ENCODE assay signal across 16 cellular contexts in the genomic region with DNA sequence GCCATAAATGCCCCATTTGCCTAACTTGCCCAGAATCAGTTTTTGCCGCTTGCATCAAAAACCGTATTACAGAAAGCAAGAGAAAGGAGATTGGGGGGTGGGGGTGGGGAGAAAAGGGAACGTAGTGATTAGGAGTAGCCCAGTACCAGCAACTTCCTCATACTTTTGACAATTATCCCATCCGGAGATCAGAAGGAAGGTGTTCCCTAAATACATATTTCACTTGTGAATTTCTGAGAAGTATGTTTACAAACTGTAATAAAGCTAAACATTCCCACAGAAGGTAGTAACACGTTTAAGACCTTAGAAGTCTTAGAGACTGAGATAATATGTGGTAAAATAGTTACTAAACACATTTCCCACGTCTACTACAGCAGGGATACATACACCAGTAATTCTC. TPM values are rescaled to one million over a fixed set of nuclear protein-coding genes. Genes with fewer than 3 reads are reported as not detected.
A peak's percentile ranks its signal among the peaks of the same experiment; 100 is the strongest.
DNase-seq lines count a peak whose midpoint lies in the region; ATAC-seq, FAIRE-seq and TF ChIP-seq lines count a peak whose summit lies in the region.
"Had no signal": no experiment of that assay in that cellular context is flagged by ENCODE, and none has a peak within 500 bp of the region (broad histone marks: within the 10 kb centered on the region; RNA-seq: fewer than 3 reads in every experiment).

No MANE protein-coding gene starts in this region.

- H3K36me3 ChIP-seq in RWPE2 (ENCODE audit: low read depth) (peaks cover 57% of the 10 kb centered on the region), mucosa of rectum (ENCODE audit: control insufficient read depth in 2 of 2, insufficient read depth in 2 of 2, low read length in 2 of 2) (peaks cover 5 to 17% of the 10 kb centered on the region in 2 donors), smooth muscle cell (ENCODE audit: low read depth) (no peaks in the 10 kb centered on the region), HepG2 (replicated peaks in 1 of 2; ENCODE audit: control insufficient read depth in 1 of 2, insufficient read depth in 2 of 2, low read length in 2 of 2) (peaks cover 6 to 36% of the 10 kb centered on the region in 2 experiments; a peak in 4 of 5 replicates)
- H3K36me3 ChIP-seq: HAP-1 had no signal

- H3K27me3 ChIP-seq in RWPE2 (ENCODE audit: insufficient read depth, poor library complexity, severe bottlenecking) (no peaks in the 10 kb centered on the region), mucosa of rectum (ENCODE audit: control insufficient read depth in 2 of 2, insufficient read depth in 2 of 2, low read length in 2 of 2) (no peaks in the 10 kb centered on the region), smooth muscle cell (ENCODE audit: low read depth) (no peaks in the 10 kb centered on the region), HepG2 (ENCODE audit: control insufficient read depth in 1 of 2, insufficient read depth in 2 of 2, low read length in 2 of 2) (no peaks in the 10 kb centered on the region)

- H3F3A ChIP-seq in smooth muscle cell (ENCODE audit: low read depth), result no peaks in the 10 kb centered on the region

- H3K27ac Mint-ChIP-seq in Calu3 (ENCODE audit: unreplicated experiment), result peak overlapping the region; percentile 84

- no peak overlapping the region for H2AFZ ChIP-seq in smooth muscle cell (ENCODE audit: low read depth)
- no peak overlapping the region for H2AFZ ChIP-seq in HepG2 (ENCODE audit: low read length)

- CTCF ChIA-PET in Calu3 (lab: Charles Lee) (interaction anchor here (0.9 to 3.0 kb wide), 3 partner anchors 10 to 62 kb away, joined by 3 to 13 read pairs (median 4); no protein-coding TSS in a partner anchor), HepG2 (lab: Yijun Ruan, JAX; ENCODE audit: low intra/inter-chr PET ratio, low total read pairs) (no interaction called here)

- H3K79me2 ChIP-seq in smooth muscle cell (ENCODE audit: low read depth), result peaks cover 27% of the 10 kb centered on the region
- H3K79me2 ChIP-seq in HepG2 (ENCODE audit: insufficient read depth, low read length), result peaks cover 4% of the 10 kb centered on the region

- H3K36me3 Mint-ChIP-seq in Calu3 (ENCODE audit: insufficient read depth, unreplicated experiment), result peaks cover 24% of the 10 kb centered on the region

- WGBS in smooth muscle cell (ENCODE audit: low lambda C conversion rate), result 82% methylated on average over 6 of the region's 6 CpGs
- WGBS in HepG2 (ENCODE audit: low lambda C conversion rate), result 92% methylated on average over 6 of the region's 6 CpGs

- FAIRE-seq in HepG2 (lab: Jason Lieb, UNC), result no peak

- BruUV-seq in Calu3 (replicated peaks; lab: Mats Ljungman, UMichigan) (no TSS peak), HepG2 (replicated peaks; lab: Mats Ljungman, UMichigan) (no TSS peak)

- no peak for TF ChIP-seq POLR2A in HepG2 (IDR thresholded peaks at IDR 0.05; ENCODE audit: insufficient read depth in 1 of 2, low read depth in 2 of 2, low read length in 2 of 2)

- H3K9me3 Mint-ChIP-seq in Calu3 (ENCODE audit: low read depth, unreplicated experiment), result no peaks in the 10 kb centered on the region

- POLR2A ChIA-PET in HepG2 (lab: Yijun Ruan, JAX), result no interaction called here

- ATAC-seq in RWPE2 (ENCODE audit: low read depth), result peak; percentile 28; the same call in 1 of the 3 replicates
- no peak for ATAC-seq in HepG2
- no peak for ATAC-seq in GM18520 (IDR thresholded peaks at IDR 0.05; ENCODE audit: unreplicated experiment)

- H3K4me3 ChIP-seq in RWPE2 (ENCODE audit: severe bottlenecking) (no peak overlapping the region), mucosa of rectum (ENCODE audit: low read length in 2 of 2) (no peak overlapping the region), smooth muscle cell (no peak overlapping the region), HepG2 (replicated peaks in 1 of 3; ENCODE audit: insufficient read depth in 1 of 3, low read depth in 2 of 3, low read length in 3 of 3) (no peak overlapping the region)
- H3K4me3 ChIP-seq: HAP-1 had no signal

- H3K27ac ChIP-seq in RWPE2 (ENCODE audit: poor library complexity, severe bottlenecking) (peak overlapping the region; percentile 24), epithelial cell of prostate (peak overlapping the region; percentile 81), mucosa of rectum (ENCODE audit: low read depth in 2 of 2, low read length in 2 of 2) (peak overlapping the region; percentile 53 to 64), smooth muscle cell (ENCODE audit: low read depth) (no peak overlapping the region), HepG2 (ENCODE audit: extremely low read length, insufficient read depth, low read length) (no peak overlapping the region)
- H3K27ac ChIP-seq: KMS-11 had no signal

- no peak overlapping the region for H3K4me2 ChIP-seq in smooth muscle cell
- H3K4me2 ChIP-seq in HepG2 (ENCODE audit: low read depth, low read length), result no peak overlapping the region
- H3K4me2 ChIP-seq: KMS-11 had no signal

- H3K4me3 Mint-ChIP-seq in Calu3 (ENCODE audit: low read depth, unreplicated experiment), result peak overlapping the region; percentile 28

- peaks cover 75% of the 10 kb centered on the region for H3K4me1 Mint-ChIP-seq in Calu3 (ENCODE audit: low read depth, unreplicated experiment)

- intact Hi-C loops in Calu3 (cut with micrococcal nuclease; ENCODE audit: unreplicated experiment), result loop anchor here (2.0 kb wide), 1 partner anchor 16 kb away; no protein-coding TSS in a partner anchor
- intact Hi-C loops in HepG2 (cut with micrococcal nuclease; ENCODE audit: unreplicated experiment), result no loop called here

- DNase-seq in Calu3 (no peak), RWPE2 (ENCODE audit: low spot score) (no peak), epithelial cell of prostate (ENCODE audit: low read depth, low spot score) (peak; percentile 37), smooth muscle cell (lab: John Stamatoyannopoulos, UW; ENCODE audit: unreplicated experiment) (no peak), HepG2 (ENCODE audit: low spot score) (no peak)
- DNase-seq: C1 segment of cervical spinal cord, DMS53, NCI-H1048, NCI-H1436 treated with DMSO at 0.1 percent for 48 hours, NCI-H2029 treated with DMSO at 0.1 percent for 48 hours, NCI-H2171 treated with DMSO at 0.1 percent for 48 hours, NCI-H748 treated with DMSO at 0.1 percent for 48 hours had no signal

- in situ Hi-C loops in HepG2 (cut with HindIII; ENCODE audit: extremely low pct_ligation_motif_present, low pct_unique_long_range_greater_than_20kb), result no loop called here

- no peak for TF ChIP-seq CTCF in Calu3 (IDR thresholded peaks at IDR 0.05; ENCODE audit: unreplicated experiment)
- TF ChIP-seq CTCF in RWPE2 (IDR thresholded peaks at IDR 0.05; ENCODE audit: poor library complexity, severe bottlenecking), result no peak
- TF ChIP-seq CTCF in smooth muscle cell (IDR thresholded peaks at IDR 0.05; ENCODE audit: borderline replicate concordance, insufficient read depth, poor library complexity, severe bottlenecking), result no peak
- TF ChIP-seq CTCF in HepG2 (CRISPR knock-in tag; IDR thresholded peaks at IDR 0.05), result no peak

- TF ChIP-seq RAD21 in HepG2 (CRISPR knock-in tag; IDR thresholded peaks at IDR 0.05), result no peak

- TF ChIP-seq EP300 in HepG2 (IDR thresholded peaks at IDR 0.05; ENCODE audit: low read depth in 2 of 2, low read length in 2 of 2), result no peak
- no peak for TF ChIP-seq EP300 in HepG2 (CRISPR knock-in tag; IDR thresholded peaks at IDR 0.05; ENCODE audit: borderline replicate concordance)

- H4K20me1 ChIP-seq in smooth muscle cell (ENCODE audit: low read depth) (peaks cover 56% of the 10 kb centered on the region), HepG2 (ENCODE audit: insufficient read depth, low read length) (no peaks in the 10 kb centered on the region)

- no peaks in the 10 kb centered on the region for H3K27me3 Mint-ChIP-seq in Calu3 (ENCODE audit: unreplicated experiment)

- H3K9me3 ChIP-seq in RWPE2 (ENCODE audit: severe bottlenecking), result no peaks in the 10 kb centered on the region
- no peaks in the 10 kb centered on the region for H3K9me3 ChIP-seq in mucosa of rectum (ENCODE audit: control insufficient read depth in 2 of 2, low read length in 2 of 2)
- H3K9me3 ChIP-seq in smooth muscle cell (replicated peaks; ENCODE audit: low read depth), result no peaks in the 10 kb centered on the region
- no peaks in the 10 kb centered on the region for H3K9me3 ChIP-seq in HepG2 (ENCODE audit: low read length)
- H3K9me3 ChIP-seq: HAP-1 had no signal

- peaks cover 28% of the 10 kb centered on the region for H3K4me1 ChIP-seq in RWPE2 (ENCODE audit: insufficient read depth, poor library complexity, severe bottlenecking)
- peaks cover 17 to 28% of the 10 kb centered on the region in 2 donors for H3K4me1 ChIP-seq in mucosa of rectum (ENCODE audit: control insufficient read depth in 2 of 2, insufficient read depth in 2 of 2, low read length in 2 of 2)
- peaks cover 5% of the 10 kb centered on the region for H3K4me1 ChIP-seq in smooth muscle cell (ENCODE audit: low read depth)
- peaks cover 8% of the 10 kb centered on the region for H3K4me1 ChIP-seq in HepG2 (ENCODE audit: insufficient read depth, low read length)

- H3K9ac ChIP-seq in mucosa of rectum (ENCODE audit: low read depth in 1 of 2, low read length in 2 of 2), result no peak overlapping the region
- H3K9ac ChIP-seq in smooth muscle cell (ENCODE audit: low read depth), result no peak overlapping the region
- no peak overlapping the region for H3K9ac ChIP-seq in HepG2 (ENCODE audit: insufficient read depth, low read depth, low read length)
- H3K9ac ChIP-seq: KMS-11 had no signal

RNA-seq across cellular contexts. Expression of a gene that starts 14.5 kb away (rescaled TPM):
- total RNA-seq in Calu3 (2022), result 62.4 and 70.4 TPM in 2 replicates
- 21.2 and 23.4 TPM in 2 replicates for total RNA-seq in smooth muscle cell
- polyA plus RNA-seq in smooth muscle cell, result 33.2 and 42.4 TPM in 2 replicates
- 15.9 and 32.2 TPM in 2 replicates for total RNA-seq in HepG2 (2016; rRNA removed; fragmentation: Illumina TruSeq; extraction: Trizol)
- total RNA-seq in HepG2 (2016; cell fraction: cytosol; rRNA removed; fragmentation: Illumina TruSeq; extraction: Trizol; ENCODE audit: low read depth), result 3.0 and 3.7 TPM in 2 replicates
- total RNA-seq in HepG2 (2016; cell fraction: insoluble cytoplasmic fraction; rRNA removed; fragmentation: Illumina TruSeq; extraction: Trizol), result 17.2 and 31.6 TPM in 2 replicates
- total RNA-seq in HepG2 (2016; cell fraction: membrane; rRNA removed; fragmentation: Illumina TruSeq; extraction: Trizol), result 8.9 and 10.3 TPM in 2 replicates
- 23.8 and 23.9 TPM in 2 replicates for total RNA-seq in HepG2 (2016; cell fraction: nucleus; rRNA removed; fragmentation: Illumina TruSeq; extraction: Trizol)
- polyA plus RNA-seq in HepG2 (2011; rRNA removed), result 11.4 and 12.6 TPM in 2 replicates
- 10.2 and 11.6 TPM in 2 replicates for polyA plus RNA-seq in HepG2 (2011; cell fraction: cytosol; rRNA removed)
- 10.7 and 11.9 TPM in 2 replicates for polyA plus RNA-seq in HepG2 (2011; cell fraction: nucleus; rRNA removed)
- polyA plus RNA-seq in HepG2 (2012), result 14.5 and 15.6 TPM in 2 replicates
- polyA plus RNA-seq in HepG2 (2016; cell fraction: cytosol; fragmentation: Illumina TruSeq; extraction: Trizol; ENCODE audit: low read depth), result 3.0 and 4.0 TPM in 2 replicates
- 33.9 and 35.7 TPM in 2 replicates for polyA plus RNA-seq in HepG2 (2016; cell fraction: insoluble cytoplasmic fraction; fragmentation: Illumina TruSeq; extraction: Trizol; ENCODE audit: low read depth)
- polyA plus RNA-seq in HepG2 (2016; cell fraction: membrane; fragmentation: Illumina TruSeq; extraction: Trizol; ENCODE audit: low read depth), result 6.7 and 7.1 TPM in 2 replicates
- 21.1 and 25.8 TPM in 2 replicates for polyA plus RNA-seq in HepG2 (2016; cell fraction: nucleus; fragmentation: Illumina TruSeq; extraction: Trizol; ENCODE audit: insufficient read depth, low read depth)
- polyA minus RNA-seq in HepG2 (2011; rRNA and poly(A)+ RNA removed; ENCODE audit: low replicate concordance), result 12.3 and 16.6 TPM in 2 replicates
- polyA minus RNA-seq in HepG2 (2011; cell fraction: cytosol; rRNA and poly(A)+ RNA removed), result 16.1 and 16.4 TPM in 2 replicates
- 26.9 and 28.1 TPM in 2 replicates for polyA minus RNA-seq in HepG2 (2011; cell fraction: nucleus; rRNA and poly(A)+ RNA removed)

Comparison
In these comparisons a context has a peak if more than half of its experiments do, and no peak if none do; other contexts are left out.
1. H3K27ac ChIP-seq: peak in RWPE2 (single experiment), epithelial cell of prostate (single experiment) and mucosa of rectum (2 of 2); none in smooth muscle cell (single experiment) and HepG2 (single experiment).